8 cellular contexts compared by ENCODE assay signal in the genomic region with DNA sequence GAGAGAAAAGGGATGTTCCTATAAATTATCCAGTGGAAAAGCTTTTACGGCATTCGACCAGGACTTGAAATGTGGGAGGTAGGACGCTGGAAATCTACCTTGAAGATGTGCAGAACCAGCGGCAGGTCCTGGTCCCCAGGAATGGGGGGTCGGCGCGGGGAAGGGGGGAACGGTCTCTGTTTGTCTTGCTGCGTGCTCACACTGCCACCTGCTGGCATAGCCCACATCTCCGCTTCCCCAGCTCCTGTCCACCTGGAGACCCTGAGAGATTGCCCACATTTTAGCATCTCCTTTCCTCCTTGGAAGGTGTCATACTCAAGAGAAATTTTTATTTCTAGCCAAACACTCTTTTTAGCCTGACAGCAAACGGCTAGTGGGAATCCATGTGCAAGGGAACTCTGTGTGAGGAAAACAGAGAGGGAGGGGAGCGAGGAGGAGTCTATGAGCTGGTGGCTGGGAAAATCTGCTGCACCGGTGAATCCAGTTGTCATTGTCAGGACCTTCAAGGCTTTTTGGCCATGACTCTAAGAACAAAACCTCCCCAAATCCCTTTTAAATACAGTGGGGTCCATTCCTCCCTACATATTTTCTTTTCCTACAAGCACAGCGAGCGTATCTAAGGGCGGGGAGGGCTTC.
DNase-seq lines count a peak whose midpoint lies in the region; ATAC-seq and TF ChIP-seq lines count a peak whose summit lies in the region.

No MANE protein-coding gene starts in this region.

- ATAC-seq in GM19467 (IDR thresholded peaks at IDR 0.05; ENCODE audit: unreplicated experiment), result no peak

- no peaks in the 10 kb centered on the region for H3K4me1 Mint-ChIP-seq in activated CD4-positive, alpha-beta memory T cell treated with anti-CD3 and anti-CD28 coated beads for 36 hours (ENCODE audit: low read depth)
- H3K4me1 Mint-ChIP-seq in activated CD4-positive, alpha-beta memory T cell treated with anti-CD3 and anti-CD28 coated beads, Interleukin-2, amount 10 ng/mL, durations not matched to agents 7 days and 5 days, result no peaks in the 10 kb centered on the region

- CTCF ChIA-PET in activated CD4-positive, alpha-beta memory T cell treated with anti-CD3 and anti-CD28 coated beads for 36 hours (lab: Charles Lee), result interaction anchor here (1.0 to 5.5 kb wide), 3 partner anchors 9 to 1785 kb away, joined by 3 to 22 read pairs (median 3); no protein-coding TSS in a partner anchor
- CTCF ChIA-PET in activated CD4-positive, alpha-beta memory T cell treated with anti-CD3 and anti-CD28 coated beads, Interleukin-2, amount 10 ng/mL, durations not matched to agents 7 days and 5 days (lab: Charles Lee), result interaction anchor here (0.8 to 1.8 kb wide), 5 partner anchors 13 to 47 kb away, joined by 3 to 5 read pairs (median 3); no protein-coding TSS in a partner anchor

- no peak overlapping the region for H3K9ac ChIP-seq in NT2/D1 (ENCODE audit: insufficient read length, low read depth)

- no peak overlapping the region for H3K27ac Mint-ChIP-seq in activated CD4-positive, alpha-beta memory T cell treated with anti-CD3 and anti-CD28 coated beads for 36 hours
- H3K27ac Mint-ChIP-seq in activated CD4-positive, alpha-beta memory T cell treated with anti-CD3 and anti-CD28 coated beads, Interleukin-2, amount 10 ng/mL, durations not matched to agents 7 days and 5 days, result no peak overlapping the region

- H3K4me3 Mint-ChIP-seq in activated CD4-positive, alpha-beta memory T cell treated with anti-CD3 and anti-CD28 coated beads for 36 hours, result no peak overlapping the region
- no peak overlapping the region for H3K4me3 Mint-ChIP-seq in activated CD4-positive, alpha-beta memory T cell treated with anti-CD3 and anti-CD28 coated beads, Interleukin-2, amount 10 ng/mL, durations not matched to agents 7 days and 5 days

- no peak for TF ChIP-seq POLR2A in erythroblast (IDR thresholded peaks at IDR 0.05; ENCODE audit: low read length)

- peaks cover 5% of the 10 kb centered on the region for H3K27me3 Mint-ChIP-seq in activated CD4-positive, alpha-beta memory T cell treated with anti-CD3 and anti-CD28 coated beads for 36 hours
- H3K27me3 Mint-ChIP-seq in activated CD4-positive, alpha-beta memory T cell treated with anti-CD3 and anti-CD28 coated beads, Interleukin-2, amount 10 ng/mL, durations not matched to agents 7 days and 5 days, result peaks cover 7% of the 10 kb centered on the region

- intact Hi-C loops in activated CD4-positive, alpha-beta memory T cell treated with anti-CD3 and anti-CD28 coated beads for 36 hours (cut with micrococcal nuclease), result loop anchor here (5.0 kb wide), 1 partner anchor 1787 kb away; no protein-coding TSS in a partner anchor

- no peaks in the 10 kb centered on the region for H3K9me3 Mint-ChIP-seq in activated CD4-positive, alpha-beta memory T cell treated with anti-CD3 and anti-CD28 coated beads for 36 hours
- H3K9me3 Mint-ChIP-seq in activated CD4-positive, alpha-beta memory T cell treated with anti-CD3 and anti-CD28 coated beads, Interleukin-2, amount 10 ng/mL, durations not matched to agents 7 days and 5 days, result no peaks in the 10 kb centered on the region

- H3K4me3 ChIP-seq in NT2/D1 (ENCODE audit: insufficient read length, low read depth), result no peak overlapping the region

- POLR2A ChIA-PET in activated CD4-positive, alpha-beta memory T cell treated with anti-CD3 and anti-CD28 coated beads for 36 hours (lab: Charles Lee), result no interaction called here
- POLR2A ChIA-PET in activated CD4-positive, alpha-beta memory T cell treated with anti-CD3 and anti-CD28 coated beads, Interleukin-2, amount 10 ng/mL, durations not matched to agents 7 days and 5 days (lab: Charles Lee), result no interaction called here

- peak; percentile 12 for DNase-seq in activated CD4-positive, alpha-beta memory T cell treated with anti-CD3 and anti-CD28 coated beads for 36 hours
- no peak for DNase-seq in activated CD4-positive, alpha-beta memory T cell treated with anti-CD3 and anti-CD28 coated beads, Interleukin-2, amount 10 ng/mL, durations not matched to agents 7 days and 5 days
- DNase-seq in NT2/D1 (ENCODE audit: low read depth, low spot score), result peak; percentile 36
- DNase-seq in erythroblast (lab: John Stamatoyannopoulos, UW), result peak; percentile 4 to 20
- peak in 43 of 56 donors; percentile 2 to 74 (median 35) for DNase-seq in nucleus accumbens (lab: John Stamatoyannopoulos, UW)
- DNase-seq in globus pallidus (ENCODE audit: low spot score), result no peak
- DNase-seq in NCI-H1436 (lab: John Stamatoyannopoulos, UW), result no peak

- no peaks in the 10 kb centered on the region for H3K36me3 ChIP-seq in NT2/D1 (ENCODE audit: insufficient read depth, insufficient read length, low read length)

- H3K9me3 ChIP-seq in NT2/D1 (ENCODE audit: insufficient read depth, low read length), result no peaks in the 10 kb centered on the region

- H3K27me3 ChIP-seq in NT2/D1 (ENCODE audit: insufficient read depth, insufficient read length), result no peaks in the 10 kb centered on the region

- H3K4me1 ChIP-seq in NT2/D1 (ENCODE audit: insufficient read depth, insufficient read length), result no peaks in the 10 kb centered on the region

- H3K36me3 Mint-ChIP-seq in activated CD4-positive, alpha-beta memory T cell treated with anti-CD3 and anti-CD28 coated beads for 36 hours, result no peaks in the 10 kb centered on the region
- H3K36me3 Mint-ChIP-seq in activated CD4-positive, alpha-beta memory T cell treated with anti-CD3 and anti-CD28 coated beads, Interleukin-2, amount 10 ng/mL, durations not matched to agents 7 days and 5 days (ENCODE audit: low read depth), result no peaks in the 10 kb centered on the region

Comparison
In these comparisons a context has a peak if more than half of its experiments do, and no peak if none do; other contexts are left out.
1. DNase-seq: peak in activated CD4-positive, alpha-beta memory T cell treated with anti-CD3 and anti-CD28 coated beads for 36 hours (single experiment), NT2/D1 (single experiment), erythroblast (2 of 2) and nucleus accumbens (43 of 56); none in activated CD4-positive, alpha-beta memory T cell treated with anti-CD3 and anti-CD28 coated beads, Interleukin-2, amount 10 ng/mL, durations not matched to agents 7 days and 5 days (single experiment), globus pallidus (single experiment) and NCI-H1436 (single experiment).